Comparison of ENCODE assay signal across 8 cellular contexts in the genomic region with DNA sequence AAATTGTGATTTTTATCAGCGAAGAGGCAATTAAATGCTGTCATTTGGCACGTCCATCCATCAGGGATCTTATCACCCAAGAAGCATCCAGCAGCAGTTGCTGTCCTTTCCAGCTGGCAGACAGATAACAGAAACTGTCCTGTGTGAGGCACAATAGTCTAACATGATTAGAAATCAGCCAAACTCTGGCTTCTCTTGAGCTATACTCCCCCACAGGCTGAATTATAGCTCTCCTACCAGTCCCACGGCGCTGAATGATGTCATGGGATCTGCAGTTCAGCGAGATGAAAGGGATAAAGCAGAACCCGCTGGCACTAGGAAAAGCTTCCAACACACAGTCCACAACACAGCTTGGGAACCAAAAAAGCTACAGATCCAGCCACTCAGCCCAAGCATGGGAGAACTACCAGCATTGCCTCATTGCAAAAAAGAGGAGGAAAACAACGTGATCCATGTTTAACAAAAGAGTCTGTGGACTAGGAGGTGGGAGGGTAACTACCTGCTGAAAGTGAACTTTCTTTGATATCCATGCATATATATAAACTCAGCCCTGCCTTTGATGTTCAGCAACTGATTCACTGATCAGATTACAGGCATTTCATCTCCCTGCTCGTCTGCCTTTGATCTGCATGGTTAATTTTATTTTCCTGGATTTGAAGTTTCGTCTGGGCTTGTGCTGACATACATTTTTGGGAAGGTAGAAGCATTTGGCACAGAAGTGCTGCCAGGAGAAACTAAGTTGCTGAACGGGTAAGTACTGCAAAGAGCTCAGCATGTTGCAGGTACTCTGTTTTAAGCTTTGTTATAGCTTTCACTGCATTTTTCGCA. TPM values are rescaled to one million over a fixed set of nuclear protein-coding genes. Genes with fewer than 3 reads are reported as not detected.
DNase-seq lines count a peak whose midpoint lies in the region; ATAC-seq and TF ChIP-seq lines count a peak whose summit lies in the region.

A gene with protein sequence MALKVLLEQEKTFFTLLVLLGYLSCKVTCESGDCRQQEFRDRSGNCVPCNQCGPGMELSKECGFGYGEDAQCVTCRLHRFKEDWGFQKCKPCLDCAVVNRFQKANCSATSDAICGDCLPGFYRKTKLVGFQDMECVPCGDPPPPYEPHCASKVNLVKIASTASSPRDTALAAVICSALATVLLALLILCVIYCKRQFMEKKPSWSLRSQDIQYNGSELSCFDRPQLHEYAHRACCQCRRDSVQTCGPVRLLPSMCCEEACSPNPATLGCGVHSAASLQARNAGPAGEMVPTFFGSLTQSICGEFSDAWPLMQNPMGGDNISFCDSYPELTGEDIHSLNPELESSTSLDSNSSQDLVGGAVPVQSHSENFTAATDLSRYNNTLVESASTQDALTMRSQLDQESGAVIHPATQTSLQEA (plus strand): TSS at position 314 of the 828 bp plus-strand sequence. CDS start 19,772 bp downstream, outside the sequence.

- POLR2A ChIA-PET in RWPE1 (lab: Yijun Ruan, JAX; ENCODE audit: low non-redundant PET) = no interaction called here

- no peaks in the 10 kb centered on the region for H3K36me3 ChIP-seq in upper lobe of right lung

- peaks cover 61% of the 10 kb centered on the region for H3K27me3 Mint-ChIP-seq in activated T-helper 1 cell treated with anti-CD3 and anti-CD28 coated beads, Interleukin-12 subunit alpha, Interleukin-12 subunit beta, Interleukin-2, Interleukin-4 antibody, amounts not matched to agents 30 ng/mL and 10 ng/mL and 1 ng/mL, durations not matched to agents 14 hours and 24 hours and 36 hours (ENCODE audit: insufficient read depth)

- intact Hi-C loops in upper lobe of right lung (cut with DNase I) = loop anchor here (10.0 kb wide), 1 partner anchor 304 kb away; no protein-coding TSS in a partner anchor
- intact Hi-C loops in activated T-helper 1 cell treated with anti-CD3 and anti-CD28 coated beads, Interleukin-12 subunit alpha, Interleukin-12 subunit beta, Interleukin-2, Interleukin-4 antibody, amounts not matched to agents 30 ng/mL and 10 ng/mL and 1 ng/mL, durations not matched to agents 14 hours and 24 hours and 36 hours (cut with micrococcal nuclease) = no loop called here

- no peaks in the 10 kb centered on the region for H3K4me1 ChIP-seq in upper lobe of right lung

- ATAC-seq in upper lobe of right lung (peak; percentile 50), GM21723 (IDR thresholded peaks at IDR 0.05; ENCODE audit: unreplicated experiment) (no peak)

- no peaks in the 10 kb centered on the region for H3K4me1 Mint-ChIP-seq in activated T-helper 1 cell treated with anti-CD3 and anti-CD28 coated beads, Interleukin-12 subunit alpha, Interleukin-12 subunit beta, Interleukin-2, Interleukin-4 antibody, amounts not matched to agents 30 ng/mL and 10 ng/mL and 1 ng/mL, durations not matched to agents 14 hours and 24 hours and 36 hours (ENCODE audit: low read depth)

- in situ Hi-C loops in astrocyte of the spinal cord (cut with HindIII; ENCODE audit: low sequenced_read_pairs) = no loop called here

- H3K36me3 Mint-ChIP-seq in activated T-helper 1 cell treated with anti-CD3 and anti-CD28 coated beads, Interleukin-12 subunit alpha, Interleukin-12 subunit beta, Interleukin-2, Interleukin-4 antibody, amounts not matched to agents 30 ng/mL and 10 ng/mL and 1 ng/mL, durations not matched to agents 14 hours and 24 hours and 36 hours (ENCODE audit: low read depth) = no peaks in the 10 kb centered on the region

- no peak within 1 kb of the TSS for H3K4me3 Mint-ChIP-seq in activated T-helper 1 cell treated with anti-CD3 and anti-CD28 coated beads, Interleukin-12 subunit alpha, Interleukin-12 subunit beta, Interleukin-2, Interleukin-4 antibody, amounts not matched to agents 30 ng/mL and 10 ng/mL and 1 ng/mL, durations not matched to agents 14 hours and 24 hours and 36 hours

- CTCF ChIA-PET in RWPE1 (lab: Yijun Ruan, JAX) = interaction anchor here (0.6 to 1.6 kb wide), 3 partner anchors 8 to 138 kb away, joined by 3 to 8 read pairs (median 5); no protein-coding TSS in a partner anchor

- peak within 1 kb of the TSS; percentile 15 for H3K27ac ChIP-seq in upper lobe of right lung
- H3K27ac ChIP-seq in RWPE1 = no peak within 1 kb of the TSS

- H3K9me3 ChIP-seq in upper lobe of right lung = no peaks in the 10 kb centered on the region

- H3K27ac Mint-ChIP-seq in activated T-helper 1 cell treated with anti-CD3 and anti-CD28 coated beads, Interleukin-12 subunit alpha, Interleukin-12 subunit beta, Interleukin-2, Interleukin-4 antibody, amounts not matched to agents 30 ng/mL and 10 ng/mL and 1 ng/mL, durations not matched to agents 14 hours and 24 hours and 36 hours = no peak within 1 kb of the TSS

- H3K4me3 ChIP-seq in astrocyte of the spinal cord (ENCODE audit: low read depth, low read length) (peak within 1 kb of the TSS; percentile 43), upper lobe of right lung (peak within 1 kb of the TSS; percentile 37)

- no peaks in the 10 kb centered on the region for H3K27me3 ChIP-seq in upper lobe of right lung

- TF ChIP-seq CTCF in astrocyte of the spinal cord (IDR thresholded peaks at IDR 0.05; ENCODE audit: low read depth, low read length) = no peak
- TF ChIP-seq CTCF in upper lobe of right lung (IDR thresholded peaks at IDR 0.05) = no peak
- TF ChIP-seq CTCF in RWPE1 (conservative IDR thresholded peaks at IDR 0.05; ENCODE audit: low read depth) = no peak

- no peaks in the 10 kb centered on the region for H3K9me3 Mint-ChIP-seq in activated T-helper 1 cell treated with anti-CD3 and anti-CD28 coated beads, Interleukin-12 subunit alpha, Interleukin-12 subunit beta, Interleukin-2, Interleukin-4 antibody, amounts not matched to agents 30 ng/mL and 10 ng/mL and 1 ng/mL, durations not matched to agents 14 hours and 24 hours and 36 hours

- DNase-seq in NCI-H1105 treated with DMSO at 0.1 percent for 48 hours (lab: John Stamatoyannopoulos, UW) (peak; percentile 45), NCI-H1105 (lab: John Stamatoyannopoulos, UW) (no peak), astrocyte of the spinal cord (ENCODE audit: low read depth, low spot score) (peak; percentile 89), kidney glomerular epithelial cell (lab: John Stamatoyannopoulos, UW) (peak; percentile 85), upper lobe of right lung (no peak), RWPE1 (ENCODE audit: low spot score) (no peak)
- no peak for DNase-seq in activated T-helper 1 cell treated with anti-CD3 and anti-CD28 coated beads, Interleukin-12 subunit alpha, Interleukin-12 subunit beta, Interleukin-2, Interleukin-4 antibody, amounts not matched to agents 30 ng/mL and 10 ng/mL and 1 ng/mL, durations not matched to agents 14 hours and 24 hours and 36 hours (ENCODE audit: low spot score)

RNA-seq across cellular contexts. Expression of the gene that starts here (rescaled TPM):
- 17.9 TPM for total RNA-seq in upper lobe of right lung
- not detected in 2 replicates for total RNA-seq in activated T-helper 1 cell treated with anti-CD3 and anti-CD28 coated beads, Interleukin-12 subunit alpha, Interleukin-12 subunit beta, Interleukin-2, Interleukin-4 antibody, amounts not matched to agents 30 ng/mL and 10 ng/mL and 1 ng/mL, durations not matched to agents 14 hours and 24 hours and 36 hours

Comparison
In these comparisons a context has a peak if more than half of its experiments do, and no peak if none do; other contexts are left out.
1. RNA of the gene that starts here (total RNA-seq): 17.9 TPM in upper lobe of right lung (single experiment); not detected in activated T-helper 1 cell treated with anti-CD3 and anti-CD28 coated beads, Interleukin-12 subunit alpha, Interleukin-12 subunit beta, Interleukin-2, Interleukin-4 antibody, amounts not matched to agents 30 ng/mL and 10 ng/mL and 1 ng/mL, durations not matched to agents 14 hours and 24 hours and 36 hours; every median in the first group is over 10 times any median in the second.
2. DNase-seq: peak in NCI-H1105 treated with DMSO at 0.1 percent for 48 hours (single experiment), astrocyte of the spinal cord (single experiment) and kidney glomerular epithelial cell (single experiment); none in NCI-H1105 (single experiment), upper lobe of right lung (single experiment), activated T-helper 1 cell treated with anti-CD3 and anti-CD28 coated beads, Interleukin-12 subunit alpha, Interleukin-12 subunit beta, Interleukin-2, Interleukin-4 antibody, amounts not matched to agents 30 ng/mL and 10 ng/mL and 1 ng/mL, durations not matched to agents 14 hours and 24 hours and 36 hours (single experiment) and RWPE1 (single experiment).